In the genomic region with DNA sequence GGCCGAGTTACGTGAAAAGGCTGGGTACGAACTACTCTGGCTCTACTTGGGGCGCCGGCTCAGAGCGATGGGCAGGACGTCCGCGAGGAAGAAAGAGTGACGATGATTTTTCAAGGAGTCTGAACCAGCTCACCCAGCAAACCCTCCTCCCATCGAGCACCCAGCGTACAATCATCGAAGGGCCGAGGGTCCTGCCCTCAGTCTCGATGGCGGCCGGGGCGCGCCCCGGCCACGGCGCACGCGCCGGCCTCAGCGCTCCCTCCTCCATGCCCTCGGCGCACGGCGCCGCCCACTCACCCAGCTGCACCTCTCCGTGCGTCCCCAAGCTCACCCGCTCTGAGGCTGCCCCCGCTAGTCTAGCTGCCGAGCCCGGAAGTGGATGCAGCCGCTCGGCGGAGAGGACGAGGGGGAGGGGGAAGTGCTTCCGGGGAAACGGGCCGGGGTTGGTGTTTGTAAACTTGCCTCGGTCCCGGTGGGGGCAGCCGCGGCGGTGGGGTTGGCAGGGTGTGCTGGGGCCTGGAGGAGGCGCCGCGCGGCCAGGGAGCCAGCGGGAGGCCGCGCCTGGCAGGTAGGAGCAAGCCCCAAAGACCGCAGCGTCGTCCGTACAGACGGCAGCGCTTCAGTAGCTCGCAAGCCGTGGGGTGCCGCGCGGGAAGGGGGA, we compare ENCODE assay signal across 8 cellular contexts.
DNase-seq lines count a peak whose midpoint lies in the region; ATAC-seq and TF ChIP-seq lines count a peak whose summit lies in the region.

A gene with protein sequence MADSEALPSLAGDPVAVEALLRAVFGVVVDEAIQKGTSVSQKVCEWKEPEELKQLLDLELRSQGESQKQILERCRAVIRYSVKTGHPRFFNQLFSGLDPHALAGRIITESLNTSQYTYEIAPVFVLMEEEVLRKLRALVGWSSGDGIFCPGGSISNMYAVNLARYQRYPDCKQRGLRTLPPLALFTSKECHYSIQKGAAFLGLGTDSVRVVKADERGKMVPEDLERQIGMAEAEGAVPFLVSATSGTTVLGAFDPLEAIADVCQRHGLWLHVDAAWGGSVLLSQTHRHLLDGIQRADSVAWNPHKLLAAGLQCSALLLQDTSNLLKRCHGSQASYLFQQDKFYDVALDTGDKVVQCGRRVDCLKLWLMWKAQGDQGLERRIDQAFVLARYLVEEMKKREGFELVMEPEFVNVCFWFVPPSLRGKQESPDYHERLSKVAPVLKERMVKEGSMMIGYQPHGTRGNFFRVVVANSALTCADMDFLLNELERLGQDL (minus strand): TSS at position 656 of the 661 bp plus-strand sequence. CDS start 7,455 bp downstream, outside the sequence.
Gene ZNF740, plus strand, starts transcription at position 453 of the 661 bp plus-strand sequence. CDS start 1,262 bp downstream, outside the sequence.

- in situ Hi-C loops in T47D (cut with HindIII; ENCODE audit: low pct_unique_long_range_greater_than_20kb, low sequenced_read_pairs), result no loop called here

- H3K4me1 ChIP-seq in ACC112 (ENCODE audit: control insufficient read depth, insufficient read depth, low read length, unreplicated experiment) (peaks cover 28% of the 10 kb centered on the region), iPS-20b (ENCODE audit: insufficient read depth, low read length) (peaks cover 17% of the 10 kb centered on the region)

- peak within 1 kb of the TSS; percentile 86 for H2AFZ ChIP-seq in ACC112 (ENCODE audit: low read length, unreplicated experiment)

- H3K27ac ChIP-seq in ACC112 (ENCODE audit: low read depth, low read length) (peak within 1 kb of the TSS; percentile 85), VCaP (peak within 1 kb of the TSS; percentile 98), iPS-20b (ENCODE audit: low read length) (peak within 1 kb of the TSS; percentile 34), skin epidermis (peak within 1 kb of the TSS; percentile 79 to 98 (median 93))

- H3K9me3 ChIP-seq in iPS-20b (ENCODE audit: insufficient read depth, low read depth, low read length), result no peaks in the 10 kb centered on the region

- H3K27me3 ChIP-seq in ACC112 (ENCODE audit: insufficient read depth, low read length) (no peaks in the 10 kb centered on the region), iPS-20b (ENCODE audit: insufficient read depth, low read length) (peaks cover 43% of the 10 kb centered on the region)

- ATAC-seq in GM18873 (IDR thresholded peaks at IDR 0.05; ENCODE audit: low FRiP score, unreplicated experiment) (peak; percentile 81), HG03135 (IDR thresholded peaks at IDR 0.05; ENCODE audit: unreplicated experiment) (peak; percentile 93)

- DNase-seq in NCI-H2196 treated with DMSO at 0.1 percent for 48 hours (lab: John Stamatoyannopoulos, UW; ENCODE audit: unreplicated experiment) (peak; percentile 98), T47D (ENCODE audit: low read depth in 1 of 2, low spot score in 1 of 2) (peak; percentile 94 to 99)

- TF ChIP-seq CTCF in VCaP (conservative IDR thresholded peaks at IDR 0.05), result no peak

- peaks cover 23% of the 10 kb centered on the region for H3K79me2 ChIP-seq in ACC112 (ENCODE audit: control insufficient read depth, insufficient read depth, low read length, unreplicated experiment)

- H3K36me3 ChIP-seq in ACC112 (ENCODE audit: insufficient read depth, low read length), result peaks cover 20% of the 10 kb centered on the region; the same call in 1 of the 2 replicates
- peaks cover 36% of the 10 kb centered on the region for H3K36me3 ChIP-seq in iPS-20b (ENCODE audit: insufficient read depth, low read depth, low read length)

- H3K9ac ChIP-seq in iPS-20b (ENCODE audit: low read depth, low read length), result peak within 1 kb of the TSS; percentile 89

- peak within 1 kb of the TSS; percentile 90 for H3K4me3 ChIP-seq in ACC112 (ENCODE audit: low read depth, low read length)
- peak within 1 kb of the TSS; percentile 74 for H3K4me3 ChIP-seq in iPS-20b (ENCODE audit: low read length)
- H3K4me3 ChIP-seq in skin epidermis, result peak within 1 kb of the TSS; percentile 60 to 87 (median 74)

Comparison
In these comparisons a context has a peak if more than half of its experiments do, and no peak if none do; other contexts are left out.
1. Peak in every context shown above with its lines: DNase-seq, ATAC-seq, H3K4me3 ChIP-seq and H3K27ac ChIP-seq.
2. H3K27ac ChIP-seq: peak in every context shown above with its lines; median percentile 98 in VCaP; 93 in skin epidermis; 85 in ACC112; 34 in iPS-20b.